ENCODE assay signal across 13 cellular contexts in the genomic region with DNA sequence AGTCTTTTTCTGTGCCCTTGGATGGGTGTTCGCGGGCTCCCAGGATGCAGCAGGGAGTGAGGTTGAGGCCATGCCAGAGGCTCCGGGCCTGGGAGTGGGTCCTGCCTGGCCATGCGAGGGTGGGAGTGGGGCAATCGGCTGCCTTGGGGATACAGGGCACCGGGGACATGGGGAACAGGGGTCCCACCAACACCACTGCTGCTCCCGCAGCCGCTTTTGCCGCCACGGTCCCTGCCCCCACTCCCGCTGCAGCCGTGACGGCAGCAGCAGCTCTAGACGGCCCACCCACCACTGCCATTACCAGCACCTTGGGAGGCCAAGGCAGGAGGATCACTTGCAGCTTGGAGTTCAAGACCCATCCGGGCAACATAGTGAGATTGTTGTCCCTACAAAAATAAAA.
"Had no signal": no experiment of that assay in that cellular context is flagged by ENCODE, and none has a peak within 500 bp of the region (broad histone marks: within the 10 kb centered on the region; RNA-seq: fewer than 3 reads in every experiment).

No MANE protein-coding gene starts in this region.

- H3K9me3 ChIP-seq: left ventricle myocardium inferior, lower lobe of right lung, pancreas, upper lobe of left lung, uterus had no signal

- H3K4me1 ChIP-seq: pancreas, uterus had no signal

- H3K4me3 ChIP-seq: lower lobe of right lung, pancreas, smooth muscle cell, upper lobe of left lung, uterus had no signal

- H3K27ac ChIP-seq: foreskin keratinocyte, lower lobe of right lung, pancreas, uterus had no signal

- DNase-seq: effector memory CD4-positive, alpha-beta T cell; foreskin keratinocyte; immature natural killer cell; lower lobe of right lung; naive B cell; occipital lobe; pancreas; stimulated activated CD4-positive, alpha-beta T cell treated with anti-CD3 and anti-CD28 coated beads, Interleukin-2, amount 100 ng/mL, for 48 hours; stimulated activated naive CD4-positive, alpha-beta T cell treated with Interleukin-2 at 50 U/mL for 16 hours had no signal

- H3K27me3 ChIP-seq: foreskin keratinocyte, pancreas, upper lobe of left lung, uterus had no signal

- H3K36me3 ChIP-seq: left ventricle myocardium inferior, lower lobe of right lung, pancreas, upper lobe of left lung, uterus had no signal

- H3K4me2 ChIP-seq: smooth muscle cell had no signal
